Comparison of ENCODE assay signal across 9 cellular contexts in genomic region chr19:14434543-14435319, GRCh38. TPM values are rescaled to one million over a fixed set of nuclear protein-coding genes. Genes with fewer than 3 reads are reported as not detected.
DNase-seq lines count a peak whose midpoint lies in the region; ATAC-seq and TF ChIP-seq lines count a peak whose summit lies in the region.
"Had no signal": no experiment of that assay in that cellular context is flagged by ENCODE, and none has a peak within 500 bp of the region (broad histone marks: within the 10 kb centered on the region; RNA-seq: fewer than 3 reads in every experiment).

No MANE protein-coding gene starts in this region.

- peak overlapping the region; percentile 79 for H3K4me3 Mint-ChIP-seq in nephron progenitor cell

- DNase-seq in ACHN, result peak; percentile 84
- DNase-seq in HS-5 (ENCODE audit: low read depth), result peak; percentile 36
- peak; percentile 57 for DNase-seq in activated CD4-positive, alpha-beta T cell treated with anti-CD3 and anti-CD28 coated beads for 48 hours
- peak; percentile 25 for DNase-seq in nephron progenitor cell
- no peak for DNase-seq in NCI-H1092 (lab: John Stamatoyannopoulos, UW)
- no peak for DNase-seq in HuH-7.5 (ENCODE audit: low spot score)

- ATAC-seq in HG02763 (IDR thresholded peaks at IDR 0.05; ENCODE audit: unreplicated experiment), result no peak

- H3K27me3 Mint-ChIP-seq in nephron progenitor cell (ENCODE audit: low read depth, poor library complexity), result peaks cover 27% of the 10 kb centered on the region

- peak overlapping the region; percentile 61 to 75 for H3K27ac ChIP-seq in esophagus (ENCODE audit: low read depth in 2 of 2, low read length in 1 of 2)

- H3K4me3 ChIP-seq in esophagus (ENCODE audit: low read depth in 1 of 2, low read length in 2 of 2), result peak overlapping the region; percentile 13 to 56

- no peaks in the 10 kb centered on the region for H3K27me3 ChIP-seq in esophagus (ENCODE audit: control insufficient read depth in 1 of 2, insufficient read depth in 2 of 2, low read length in 2 of 2)

- no peaks in the 10 kb centered on the region for H3K9me3 Mint-ChIP-seq in nephron progenitor cell

- peaks cover 45% of the 10 kb centered on the region for H3K4me1 Mint-ChIP-seq in nephron progenitor cell

- H3K9me3 ChIP-seq in esophagus (ENCODE audit: control insufficient read depth in 2 of 2, insufficient read depth in 1 of 2, low read depth in 1 of 2, low read length in 1 of 2), result no peaks in the 10 kb centered on the region

- H3K4me1 ChIP-seq in esophagus (ENCODE audit: control insufficient read depth in 2 of 2, insufficient read depth in 2 of 2, low read length in 1 of 2), result peaks cover 7 to 25% of the 10 kb centered on the region in 2 donors

- H3K27ac Mint-ChIP-seq in nephron progenitor cell, result peak overlapping the region; percentile 66

- H3K36me3 Mint-ChIP-seq in nephron progenitor cell (ENCODE audit: low read depth), result no peaks in the 10 kb centered on the region

- in situ Hi-C loops in ACHN (cut with HindIII; ENCODE audit: low pct_ligation_motif_present, low pct_unique_long_range_greater_than_20kb, low sequenced_read_pairs), result no loop called here

- WGBS in esophagus, 2 donors, result 48 to 57% methylated on average over 23 of the region's 23 CpGs

- no peaks in the 10 kb centered on the region for H3K36me3 ChIP-seq in esophagus (ENCODE audit: control insufficient read depth in 2 of 2, insufficient read depth in 2 of 2, low read length in 1 of 2)

- TF ChIP-seq CTCF in nephron progenitor cell (IDR thresholded peaks at IDR 0.05), result no peak

RNA-seq across cellular contexts. Expression of gene PKN1, which starts 1.6 kb away (rescaled TPM):
- polyA plus RNA-seq in esophagus, result 10 to 100 TPM; 10.7 to 12.6 TPM

RNA-seq across cellular contexts. Expression of gene DDX39A, which starts 15.6 kb away (rescaled TPM):
- polyA plus RNA-seq in esophagus, result 100 to 1,000 TPM in 1 of 2 donors, 10 to 100 TPM in 1; 92.6 to 111 TPM

RNA-seq across cellular contexts. Expression of gene PTGER1, which starts 40.4 kb away (rescaled TPM):
- polyA plus RNA-seq in esophagus, result under 1 TPM; 0.32 to 0.47 TPM
- polyA plus RNA-seq: keratinocyte had no signal

RNA-seq across cellular contexts. Expression of gene ADGRE5, which starts 53.5 kb away (rescaled TPM):
- polyA plus RNA-seq in esophagus, result 1 to 10 TPM; 4.5 to 6.1 TPM

Comparison
In these comparisons a context has a peak if more than half of its experiments do, and no peak if none do; other contexts are left out.
1. DNase-seq: peak in ACHN (single experiment), HS-5 (single experiment), activated CD4-positive, alpha-beta T cell treated with anti-CD3 and anti-CD28 coated beads for 48 hours (single experiment) and nephron progenitor cell (single experiment); none in NCI-H1092 (single experiment) and HuH-7.5 (single experiment).